15 cellular contexts compared by ENCODE assay signal in the genomic region with DNA sequence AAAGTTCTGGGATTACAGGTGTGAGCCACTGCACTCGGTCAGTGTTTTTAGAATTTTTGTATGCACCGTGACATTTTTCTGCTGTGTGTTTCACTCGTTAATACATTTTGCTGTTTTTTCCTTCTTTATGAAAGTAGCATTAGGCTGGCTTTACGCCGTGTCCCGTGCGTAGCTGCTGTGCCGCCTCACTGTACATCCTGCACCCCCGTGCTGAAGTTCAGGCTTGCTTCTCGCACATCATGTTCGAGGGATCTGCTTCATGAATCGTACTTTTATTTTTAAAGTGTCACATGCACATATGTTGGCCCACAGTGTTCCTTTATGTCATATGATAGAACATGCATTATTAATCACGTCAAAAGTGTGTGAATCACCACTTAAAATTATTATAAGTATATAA.
"Had no signal": no experiment of that assay in that cellular context is flagged by ENCODE, and none has a peak within 500 bp of the region (broad histone marks: within the 10 kb centered on the region; RNA-seq: fewer than 3 reads in every experiment).

No MANE protein-coding gene starts in this region.

- H3K9me3 ChIP-seq: colonic mucosa, heart right ventricle, mucosa of descending colon had no signal

- H3K27me3 ChIP-seq: colonic mucosa, heart right ventricle had no signal

- H3K4me3 ChIP-seq: colonic mucosa, heart right ventricle, mucosa of descending colon had no signal

- ATAC-seq: heart right ventricle; mucosa of descending colon; naive thymus-derived CD8-positive, alpha-beta T cell; right cardiac atrium; stimulated activated memory B cell treated with anti-CD40 and anti-IgM and Interleukin-4, amounts not matched to agents 10 μg/mL and 1 μg/mL and 100 μg/mL, for 72 hours had no signal

- H3K27me3 Mint-ChIP-seq: naive thymus-derived CD8-positive, alpha-beta T cell; stimulated activated memory B cell treated with anti-CD40 and anti-IgM and Interleukin-4, amounts not matched to agents 10 μg/mL and 1 μg/mL and 100 μg/mL, for 72 hours; type B pancreatic cell had no signal

- H3K9me3 Mint-ChIP-seq: endodermal cell; naive thymus-derived CD8-positive, alpha-beta T cell; neural crest cell; stimulated activated memory B cell treated with anti-CD40 and anti-IgM and Interleukin-4, amounts not matched to agents 10 μg/mL and 1 μg/mL and 100 μg/mL, for 72 hours; type B pancreatic cell had no signal

- H3K4me1 ChIP-seq: colonic mucosa, heart right ventricle had no signal

- H3K4me3 Mint-ChIP-seq: endodermal cell; naive thymus-derived CD8-positive, alpha-beta T cell; neural crest cell; stimulated activated memory B cell treated with anti-CD40 and anti-IgM and Interleukin-4, amounts not matched to agents 10 μg/mL and 1 μg/mL and 100 μg/mL, for 72 hours; type B pancreatic cell had no signal

- H3K27ac ChIP-seq: colonic mucosa, heart right ventricle had no signal

- DNase-seq: cerebellar nuclear complex; colonic mucosa; endodermal cell; foreskin melanocyte; heart right ventricle; hypothalamus; kidney glomerular epithelial cell; small intestine; stimulated activated CD4-positive, alpha-beta T cell treated with anti-CD3 and anti-CD28 coated beads, Interleukin-4, amount 100 ng/mL, for 1 hour had no signal

- H3K36me3 ChIP-seq: colonic mucosa had no signal

- H3K4me1 Mint-ChIP-seq: endodermal cell; neural crest cell; stimulated activated memory B cell treated with anti-CD40 and anti-IgM and Interleukin-4, amounts not matched to agents 10 μg/mL and 1 μg/mL and 100 μg/mL, for 72 hours had no signal

- H3K27ac Mint-ChIP-seq: endodermal cell; stimulated activated memory B cell treated with anti-CD40 and anti-IgM and Interleukin-4, amounts not matched to agents 10 μg/mL and 1 μg/mL and 100 μg/mL, for 72 hours; type B pancreatic cell had no signal
